ENCODE assay signal across 27 cellular contexts in genomic region chr20:22058746-22059145, GRCh38.
DNase-seq lines count a peak whose midpoint lies in the region; ATAC-seq, FAIRE-seq and TF ChIP-seq lines count a peak whose summit lies in the region.
"Had no signal": no experiment of that assay in that cellular context is flagged by ENCODE, and none has a peak within 500 bp of the region (broad histone marks: within the 10 kb centered on the region; RNA-seq: fewer than 3 reads in every experiment).

No MANE protein-coding gene starts in this region.

- H3K9me2 ChIP-seq in Loucy (replicated peaks; ENCODE audit: low read depth, low read length): no peaks in the 10 kb centered on the region

- H3K27me3 ChIP-seq in KMS-11 (ENCODE audit: insufficient read depth, low read depth) (no peaks in the 10 kb centered on the region), Loucy (ENCODE audit: insufficient read depth, low read length, poor library complexity, severe bottlenecking) (no peaks in the 10 kb centered on the region), pancreas (no peaks in the 10 kb centered on the region)
- H3K27me3 ChIP-seq: BLaER1 treated with 17β-estradiol and CSF1 and Interleukin-3, amounts not matched to agents 10 nM and 100 nM had no signal

- no peaks in the 10 kb centered on the region for H3F3A ChIP-seq in Loucy (ENCODE audit: low read depth)

- H2AFZ ChIP-seq in KMS-11 (ENCODE audit: low read depth) (peak overlapping the region; percentile 5; the same call in 1 of the 2 replicates), Loucy (ENCODE audit: low read length) (peak overlapping the region; percentile 26; the same call in 1 of the 2 replicates)

- intact Hi-C loops in pancreas (cut with DNase I): no loop called here

- DNase-seq in dedifferentiated amniotic fluid mesenchymal stem cell (ENCODE audit: extremely low spot score) (peak; percentile 11), GM19238 (ENCODE audit: insufficient read length, low spot score) (no peak), OCI-M2 (lab: John Stamatoyannopoulos, UW; ENCODE audit: unreplicated experiment) (no peak), pancreas (no peak)
- DNase-seq: 8988T; ACHN; AML-193; CD4-positive, alpha-beta memory T cell; CD4-positive, CD25-positive, alpha-beta regulatory T cell; CD8-positive, alpha-beta memory T cell; COR-L47; DMS 273 treated with DMSO at 0.1 percent for 48 hours; DMS53; DMS79; DND-41; EL; GDM1 had no signal

- TF ChIP-seq CTCF in C4-2B (conservative IDR thresholded peaks at IDR 0.05): no peak
- TF ChIP-seq CTCF in KMS-11 (conservative IDR thresholded peaks at IDR 0.05; ENCODE audit: low read depth, low read length): no peak
- TF ChIP-seq CTCF in Loucy (conservative IDR thresholded peaks at IDR 0.05; ENCODE audit: low read length): no peak
- no peak for TF ChIP-seq CTCF in pancreas (IDR thresholded peaks at IDR 0.05)

- H3K27ac ChIP-seq in C4-2B: peak overlapping the region; percentile 74
- H3K27ac ChIP-seq in KMS-11: peak overlapping the region; percentile 85; the same call in 1 of the 2 replicates
- no peak overlapping the region for H3K27ac ChIP-seq in pancreas
- H3K27ac ChIP-seq: BLaER1 treated with 17β-estradiol and CSF1 and Interleukin-3, amounts not matched to agents 10 nM and 100 nM had no signal

- H3K4me1 ChIP-seq in KMS-11 (ENCODE audit: low read depth, poor library complexity, severe bottlenecking) (peaks cover 68% of the 10 kb centered on the region), Loucy (ENCODE audit: insufficient read depth, low read length, poor library complexity, severe bottlenecking) (peaks cover 13% of the 10 kb centered on the region), pancreas (no peaks in the 10 kb centered on the region)

- H3K9me3 ChIP-seq in Loucy (ENCODE audit: insufficient read depth, low read depth, low read length) (no peaks in the 10 kb centered on the region), pancreas (no peaks in the 10 kb centered on the region)
- H3K9me3 ChIP-seq: BLaER1 treated with 17β-estradiol and CSF1 and Interleukin-3, amounts not matched to agents 10 nM and 100 nM had no signal

- H3K4me2 ChIP-seq in KMS-11 (peak overlapping the region; percentile 33; the same call in 1 of the 2 replicates), Loucy (ENCODE audit: low read depth, low read length, poor library complexity, severe bottlenecking) (no peak overlapping the region)
- H3K4me2 ChIP-seq: BLaER1 treated with 17β-estradiol and CSF1 and Interleukin-3, amounts not matched to agents 10 nM and 100 nM had no signal

- H3K4me3 ChIP-seq in KMS-11 (IDR thresholded peaks at IDR 0.05; ENCODE audit: insufficient read depth, low read depth, low read length): no peak overlapping the region
- H3K4me3 ChIP-seq in Loucy (ENCODE audit: low read length, poor library complexity, severe bottlenecking): no peak overlapping the region
- H3K4me3 ChIP-seq in pancreas: no peak overlapping the region
- H3K4me3 ChIP-seq: BLaER1 treated with 17β-estradiol and CSF1 and Interleukin-3, amounts not matched to agents 10 nM and 100 nM; GM12878 had no signal

- H4K20me1 ChIP-seq in KMS-11 (ENCODE audit: insufficient read depth) (no peaks in the 10 kb centered on the region), Loucy (ENCODE audit: insufficient read depth, low read length, poor library complexity, severe bottlenecking) (no peaks in the 10 kb centered on the region)
- H4K20me1 ChIP-seq: BLaER1 treated with 17β-estradiol and CSF1 and Interleukin-3, amounts not matched to agents 10 nM and 100 nM had no signal

- H3K79me2 ChIP-seq in KMS-11 (ENCODE audit: insufficient read depth, low read depth) (no peaks in the 10 kb centered on the region), Loucy (ENCODE audit: insufficient read depth, low read length) (no peaks in the 10 kb centered on the region)

- no peak for ATAC-seq in HG03521 (IDR thresholded peaks at IDR 0.05; ENCODE audit: unreplicated experiment)
- no peak for ATAC-seq in pancreas
- ATAC-seq: GM12878 had no signal

- no peak for FAIRE-seq in pancreas (lab: Jason Lieb, UNC)
- FAIRE-seq: A204.1, GM12878, GM12892, GM18507, GM19239 had no signal

- no peaks in the 10 kb centered on the region for H3K36me3 ChIP-seq in KMS-11 (ENCODE audit: insufficient read depth)
- no peaks in the 10 kb centered on the region for H3K36me3 ChIP-seq in Loucy (ENCODE audit: insufficient read depth, low read length)
- no peaks in the 10 kb centered on the region for H3K36me3 ChIP-seq in pancreas
- H3K36me3 ChIP-seq: BLaER1 treated with 17β-estradiol and CSF1 and Interleukin-3, amounts not matched to agents 10 nM and 100 nM had no signal

- H3K9ac ChIP-seq in KMS-11 (no peak overlapping the region), Loucy (ENCODE audit: low read depth, low read length, poor library complexity, severe bottlenecking) (no peak overlapping the region)
- H3K9ac ChIP-seq: BLaER1 treated with 17β-estradiol and CSF1 and Interleukin-3, amounts not matched to agents 10 nM and 100 nM had no signal

Comparison
In these comparisons a context has a peak if more than half of its experiments do, and no peak if none do; other contexts are left out.
1. H3K27ac ChIP-seq: peak in C4-2B (single experiment) and KMS-11 (single experiment); none in pancreas (0 of 4).